In genomic region chr12:45991289-45992249, GRCh38 we compare ENCODE assay signal across 1 cellular context.
TF ChIP-seq lines count a peak whose summit lies in the region.

No MANE protein-coding gene starts in this region.

TF ChIP-seq in GM12878, 131 proteins besides CTCF, POLR2A, EP300 and RAD21 (continued from another document and continues in another):
- no peak for TF ChIP-seq PRDM15 (CRISPR knock-in tag; IDR thresholded peaks at IDR 0.05)
- TF ChIP-seq SKIL (IDR thresholded peaks at IDR 0.05; ENCODE audit: low read depth, poor library complexity, severe bottlenecking), result peak; percentile 18
- TF ChIP-seq NFIC (IDR thresholded peaks at IDR 0.05; ENCODE audit: low read depth, low read length), result no peak
- peak; percentile 94 for TF ChIP-seq MLLT1 (IDR thresholded peaks at IDR 0.05)
- 0 out of 2 replicates have a peak, but pooled peaks have one; percentile 12 for TF ChIP-seq PML (IDR thresholded peaks at IDR 0.05; ENCODE audit: low read length)
- TF ChIP-seq SRF (IDR thresholded peaks at IDR 0.05; ENCODE audit: low read depth in 2 of 2, low read length in 2 of 2), result no peak
- no peak for TF ChIP-seq NR2C1 (IDR thresholded peaks at IDR 0.05)
- peak; percentile 71 for TF ChIP-seq DPF2 (IDR thresholded peaks at IDR 0.05)
- no peak for TF ChIP-seq IRF4 (IDR thresholded peaks at IDR 0.05; ENCODE audit: low read depth, low read length)
- TF ChIP-seq TARDBP (IDR thresholded peaks at IDR 0.05; ENCODE audit: borderline replicate concordance), result peak; percentile 26; the same call in 1 of the 2 replicates
- peak; percentile 82 to 91 for TF ChIP-seq BHLHE40 (IDR thresholded peaks at IDR 0.05; ENCODE audit: borderline replicate concordance in 1 of 2, low read depth in 2 of 2, low read length in 1 of 2)
- no peak for TF ChIP-seq WRNIP1 (IDR thresholded peaks at IDR 0.05; ENCODE audit: borderline replicate concordance, low read depth, low read length)
- peak; percentile 39; the same call in 1 of the 3 replicates for TF ChIP-seq POU2F2 (IDR thresholded peaks at IDR 0.05; ENCODE audit: borderline replicate concordance, low read depth, low read length)
- no peak for TF ChIP-seq ZBED1 (IDR thresholded peaks at IDR 0.05; ENCODE audit: borderline replicate concordance)
- TF ChIP-seq RAD51 (IDR thresholded peaks at IDR 0.05), result peak; percentile 40
- TF ChIP-seq MTA3 (IDR thresholded peaks at IDR 0.05; ENCODE audit: borderline replicate concordance, low read length), result no peak
- no peak for TF ChIP-seq SIX5 (IDR thresholded peaks at IDR 0.05; ENCODE audit: low read depth, low read length, severe bottlenecking)
- no peak for TF ChIP-seq MEF2A (IDR thresholded peaks at IDR 0.05; ENCODE audit: insufficient read depth, low read depth, low read length)
- no peak for TF ChIP-seq CUX1 (IDR thresholded peaks at IDR 0.05; ENCODE audit: insufficient replicate concordance, low read depth, low read length)
- TF ChIP-seq BCLAF1 (IDR thresholded peaks at IDR 0.05), result no peak
- TF ChIP-seq PKNOX1 (IDR thresholded peaks at IDR 0.05), result no peak
- TF ChIP-seq SUZ12 (IDR thresholded peaks at IDR 0.05; ENCODE audit: unreplicated experiment), result no peak
- no peak for TF ChIP-seq MYC (IDR thresholded peaks at IDR 0.05; ENCODE audit: insufficient read depth, insufficient read length, insufficient replicate concordance, low read length, severe bottlenecking)
- no peak for TF ChIP-seq HDAC6 (IDR thresholded peaks at IDR 0.05; ENCODE audit: unreplicated experiment)
- TF ChIP-seq NFYA (IDR thresholded peaks at IDR 0.05; ENCODE audit: borderline replicate concordance, low read depth, low read length), result no peak
- no peak for TF ChIP-seq E2F8 (IDR thresholded peaks at IDR 0.05; ENCODE audit: low read depth, partially characterized antibody)
- peak; percentile 24; the same call in 1 of the 2 replicates for TF ChIP-seq HCFC1 (IDR thresholded peaks at IDR 0.05; ENCODE audit: low read length)
- no peak for TF ChIP-seq ZNF207 (IDR thresholded peaks at IDR 0.05; ENCODE audit: borderline replicate concordance)
- TF ChIP-seq ZNF384 (IDR thresholded peaks at IDR 0.05; ENCODE audit: borderline replicate concordance, low read depth, low read length), result no peak
- 0 out of 2 replicates have a peak, but pooled peaks have one; percentile 44 for TF ChIP-seq RBBP5 (conservative IDR thresholded peaks at IDR 0.05)
- TF ChIP-seq ZBTB33 (IDR thresholded peaks at IDR 0.05), result no peak
- TF ChIP-seq GATAD2B (conservative IDR thresholded peaks at IDR 0.05; ENCODE audit: low read depth), result 0 out of 2 replicates have a peak, but pooled peaks have one; percentile 62
- no peak for TF ChIP-seq EZH2 (IDR thresholded peaks at IDR 0.05; ENCODE audit: borderline replicate concordance, control insufficient read depth, low read depth, low read length)
- 0 out of 2 replicates have a peak, but pooled peaks have one; percentile 53 for TF ChIP-seq STAT1 (conservative IDR thresholded peaks at IDR 0.05)
